Comparison of ENCODE assay signal across 8 cellular contexts in genomic region chr12:57735952-57736742, GRCh38. TPM values are rescaled to one million over a fixed set of nuclear protein-coding genes. Genes with fewer than 3 reads are reported as not detected.
DNase-seq lines count a peak whose midpoint lies in the region; ATAC-seq and TF ChIP-seq lines count a peak whose summit lies in the region.

No MANE protein-coding gene starts in this region.

- H3K36me3 Mint-ChIP-seq in endodermal cell (ENCODE audit: low read depth): no peaks in the 10 kb centered on the region

- no peak for ATAC-seq in GM19351 (IDR thresholded peaks at IDR 0.05; ENCODE audit: unreplicated experiment)
- ATAC-seq in HG02759 (IDR thresholded peaks at IDR 0.05; ENCODE audit: unreplicated experiment): no peak

- peaks cover 8% of the 10 kb centered on the region for H3K4me1 Mint-ChIP-seq in endodermal cell

- no peaks in the 10 kb centered on the region for H3K9me3 Mint-ChIP-seq in endodermal cell

- peak; percentile 54 for DNase-seq in DMS114 treated with DMSO at 0.1 percent for 48 hours (lab: John Stamatoyannopoulos, UW; ENCODE audit: unreplicated experiment)
- DNase-seq in NCI-H69 (lab: John Stamatoyannopoulos, UW): peak; percentile 77
- peak; percentile 92 for DNase-seq in endodermal cell
- no peak for DNase-seq in MV-4-11 (lab: John Stamatoyannopoulos, UW)
- DNase-seq in kidney glomerular epithelial cell (lab: John Stamatoyannopoulos, UW): no peak

- H3K27ac ChIP-seq in endodermal cell (ENCODE audit: low read depth, low read length) (no peak overlapping the region), neutrophil (peak overlapping the region; percentile 9)

- H3K9me3 ChIP-seq in endodermal cell (ENCODE audit: control insufficient read depth, low read length) (no peaks in the 10 kb centered on the region), neutrophil (no peaks in the 10 kb centered on the region)

- H3K27me3 Mint-ChIP-seq in endodermal cell (ENCODE audit: insufficient read depth): peaks cover 94% of the 10 kb centered on the region

- H3K36me3 ChIP-seq in endodermal cell (ENCODE audit: control insufficient read depth, insufficient read depth, low read length): no peaks in the 10 kb centered on the region
- peaks cover 86% of the 10 kb centered on the region for H3K36me3 ChIP-seq in neutrophil

- WGBS in endodermal cell (ENCODE audit: insufficient coverage in 1 of 2, insufficient read length in 1 of 2), 2 experiments: 0 to 1% methylated on average over 5 to 46 of the region's 49 CpGs

- H3K27me3 ChIP-seq in endodermal cell (ENCODE audit: control insufficient read depth, insufficient read depth, low read length, poor library complexity, severe bottlenecking) (peaks cover 100% of the 10 kb centered on the region), neutrophil (no peaks in the 10 kb centered on the region)

- no peaks in the 10 kb centered on the region for H3K4me1 ChIP-seq in endodermal cell (ENCODE audit: control insufficient read depth, insufficient read depth, low read length)
- H3K4me1 ChIP-seq in neutrophil (ENCODE audit: control insufficient read depth in 1 of 2, insufficient read depth in 1 of 2, low read depth in 1 of 2, low read length in 1 of 2): peaks cover 23% of the 10 kb centered on the region in 2 experiments

- H3K27ac Mint-ChIP-seq in endodermal cell: no peak overlapping the region

- H3K9ac ChIP-seq in endodermal cell (ENCODE audit: extremely low read depth, low read length, poor library complexity, severe bottlenecking): no peak overlapping the region

- peak overlapping the region; percentile 41 for H3K4me3 Mint-ChIP-seq in endodermal cell

- TF ChIP-seq CTCF in endodermal cell (conservative IDR thresholded peaks at IDR 0.05) (peak; percentile 67), neutrophil (IDR thresholded peaks at IDR 0.05) (no peak)

- H3K4me3 ChIP-seq in endodermal cell (ENCODE audit: low read length) (peak overlapping the region; percentile 58), neutrophil (ENCODE audit: low read depth in 1 of 2, low read length in 1 of 2) (no peak overlapping the region)

RNA-seq across cellular contexts. Expression of gene AGAP2, which starts 2.4 kb away (rescaled TPM):
- under 1 TPM in 1 of 2 donors, not detected in 1; 0.44 TPM for total RNA-seq in endodermal cell
- 4.9 TPM for polyA plus RNA-seq in endodermal cell (2013, experiment 1 of 2)
- polyA plus RNA-seq in endodermal cell (2013, experiment 2 of 2): 3.9 TPM

RNA-seq across cellular contexts. Expression of gene TSPAN31, which starts 8.7 kb away (rescaled TPM):
- 10 to 100 TPM; 21.7 to 27.8 TPM for total RNA-seq in endodermal cell
- 36.0 TPM for polyA plus RNA-seq in endodermal cell (2013, experiment 1 of 2)
- 29.0 TPM for polyA plus RNA-seq in endodermal cell (2013, experiment 2 of 2)

RNA-seq across cellular contexts. Expression of gene CDK4, which starts 16.0 kb away (rescaled TPM):
- total RNA-seq in endodermal cell: 100 to 1,000 TPM; 144 to 186 TPM
- 157 TPM for polyA plus RNA-seq in endodermal cell (2013, experiment 1 of 2)
- polyA plus RNA-seq in endodermal cell (2013, experiment 2 of 2): 137 TPM

RNA-seq across cellular contexts. Expression of gene MARCHF9, which starts 18.8 kb away (rescaled TPM):
- total RNA-seq in endodermal cell: 10 to 100 TPM; 13.6 to 15.8 TPM
- polyA plus RNA-seq in endodermal cell (2013, experiment 1 of 2): 10.2 TPM
- 7.9 TPM for polyA plus RNA-seq in endodermal cell (2013, experiment 2 of 2)

RNA-seq across cellular contexts. Expression of gene CYP27B1, which starts 30.7 kb away (rescaled TPM):
- 1 to 10 TPM; 2.4 to 3.1 TPM for total RNA-seq in endodermal cell
- 0.57 TPM for polyA plus RNA-seq in endodermal cell (2013, experiment 1 of 2)
- polyA plus RNA-seq in endodermal cell (2013, experiment 2 of 2): 0.58 TPM

Comparison
In these comparisons a context has a peak if more than half of its experiments do, and no peak if none do; other contexts are left out.
1. DNase-seq: peak in DMS114 treated with DMSO at 0.1 percent for 48 hours (single experiment), NCI-H69 (single experiment) and endodermal cell (single experiment); none in MV-4-11 (single experiment) and kidney glomerular epithelial cell (single experiment).